27 cellular contexts compared by ENCODE assay signal in the genomic region with DNA sequence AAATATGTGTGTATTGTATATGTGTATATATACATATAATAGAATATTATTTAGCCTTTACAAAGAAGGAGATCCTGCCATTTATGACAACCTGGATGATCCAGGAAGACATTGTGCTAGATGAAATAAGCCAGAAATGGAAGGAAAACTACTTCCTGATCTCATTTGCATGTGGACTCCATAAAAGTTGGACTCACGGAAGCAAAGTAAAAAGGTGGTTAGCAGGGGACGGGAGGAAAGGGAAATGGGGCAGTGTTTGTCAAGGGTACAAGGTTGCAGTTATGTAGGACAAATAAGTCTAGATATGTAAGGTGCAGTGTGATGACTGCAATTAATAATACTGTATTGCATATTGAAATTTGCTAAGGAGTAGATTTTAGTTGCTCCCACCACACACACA.
"Had no signal": no experiment of that assay in that cellular context is flagged by ENCODE, and none has a peak within 500 bp of the region (broad histone marks: within the 10 kb centered on the region; RNA-seq: fewer than 3 reads in every experiment).

No MANE protein-coding gene starts in this region.

- H3K4me1 ChIP-seq: colonic mucosa, esophagus muscularis mucosa, esophagus squamous epithelium, foreskin keratinocyte, gastroesophageal sphincter had no signal

- DNase-seq: colonic mucosa; cortex of kidney; dermis blood vessel endothelial cell; dorsolateral prefrontal cortex; effector CD4-positive, alpha-beta T cell; effector CD8-positive, alpha-beta T cell; effector memory CD4-positive, alpha-beta T cell; effector memory CD8-positive, alpha-beta T cell; endodermal cell; erythroblast; esophagus squamous epithelium; foreskin fibroblast; foreskin keratinocyte; gastrocnemius medialis; glutamatergic neuron; head of caudate nucleus; heart left ventricle; heart right ventricle had no signal

- H3K27me3 Mint-ChIP-seq: dendritic cell treated with granulocyte-macrophage colony-stimulating factor and Interleukin-4, amounts not matched to agents 40 ng/mL and 50 ng/mL, for 4 days; effector memory CD8-positive, alpha-beta T cell had no signal

- H3K9me3 ChIP-seq: colonic mucosa, esophagus muscularis mucosa, esophagus squamous epithelium, gastrocnemius medialis, gastroesophageal sphincter, heart left ventricle, heart right ventricle had no signal

- H3K27me3 ChIP-seq: colonic mucosa, foreskin keratinocyte, gastrocnemius medialis, heart left ventricle, heart right ventricle had no signal

- FAIRE-seq: colon, endothelial cell of umbilical vein, frontal cortex had no signal

- H3K9me3 Mint-ChIP-seq: effector memory CD8-positive, alpha-beta T cell had no signal

- ATAC-seq: effector memory CD8-positive, alpha-beta T cell; esophagus mucosa; foreskin keratinocyte; gastrocnemius medialis; gastroesophageal sphincter; heart left ventricle; heart right ventricle had no signal

- H3K4me3 Mint-ChIP-seq: dendritic cell treated with granulocyte-macrophage colony-stimulating factor and Interleukin-4, amounts not matched to agents 40 ng/mL and 50 ng/mL, for 4 days; effector memory CD8-positive, alpha-beta T cell; endodermal cell had no signal

- H3K27ac Mint-ChIP-seq: dendritic cell treated with granulocyte-macrophage colony-stimulating factor and Interleukin-4, amounts not matched to agents 40 ng/mL and 50 ng/mL, for 4 days; effector memory CD8-positive, alpha-beta T cell; endodermal cell had no signal

- H3K27ac ChIP-seq: colonic mucosa, coronary artery, dorsolateral prefrontal cortex, epithelial cell of prostate, esophagus muscularis mucosa, esophagus squamous epithelium, foreskin keratinocyte, gastrocnemius medialis, gastroesophageal sphincter, heart left ventricle, heart right ventricle had no signal

- H3K4me3 ChIP-seq: colonic mucosa, coronary artery, dorsolateral prefrontal cortex, esophagus muscularis mucosa, esophagus squamous epithelium, gastrocnemius medialis, gastroesophageal sphincter, heart left ventricle, heart right ventricle had no signal

- H3K36me3 ChIP-seq: colonic mucosa, esophagus muscularis mucosa, esophagus squamous epithelium, gastroesophageal sphincter, heart left ventricle, heart right ventricle had no signal
